8 cellular contexts compared by ENCODE assay signal in genomic region chr20:53657289-53657678, GRCh38.
DNase-seq lines count a peak whose midpoint lies in the region; ATAC-seq and TF ChIP-seq lines count a peak whose summit lies in the region.

No MANE protein-coding gene starts in this region.

- ATAC-seq in stimulated activated memory B cell treated with anti-CD40 and anti-IgM and Interleukin-4, amounts not matched to agents 10 μg/mL and 1 μg/mL and 100 μg/mL, for 72 hours, result peak; percentile 55

- peak overlapping the region; percentile 75 for H3K4me2 ChIP-seq in OCI-LY3 (ENCODE audit: low read length)

- no peak overlapping the region; the same call in 1 of the 2 replicates for H3K4me3 ChIP-seq in OCI-LY3 (ENCODE audit: low read length)

- peak overlapping the region; percentile 93 for H3K27ac Mint-ChIP-seq in activated CD4-positive, alpha-beta T cell treated with anti-CD3 and anti-CD28 coated beads, Interleukin-2, amount 10 ng/mL, durations not matched to agents 24 days and 14 days
- H3K27ac Mint-ChIP-seq in dendritic cell treated with granulocyte-macrophage colony-stimulating factor and Interleukin-4, amounts not matched to agents 40 ng/mL and 50 ng/mL, for 4 days, result peak overlapping the region; percentile 98
- peak overlapping the region; percentile 91 for H3K27ac Mint-ChIP-seq in stimulated activated memory B cell treated with anti-CD40 and anti-IgM and Interleukin-4, amounts not matched to agents 10 μg/mL and 1 μg/mL and 100 μg/mL, for 72 hours

- no peak overlapping the region for H2AFZ ChIP-seq in OCI-LY3 (ENCODE audit: low read depth, low read length)

- no peak for DNase-seq in activated CD4-positive, alpha-beta T cell treated with anti-CD3 and anti-CD28 coated beads, Interleukin-2, amount 10 ng/mL, durations not matched to agents 24 days and 14 days
- DNase-seq in activated CD4-positive, alpha-beta T cell treated with anti-CD3 and anti-CD28 coated beads for 48 hours, result no peak
- DNase-seq in AG20443 (ENCODE audit: low spot score) (no peak), MV-4-11 (lab: John Stamatoyannopoulos, UW) (no peak), NCI-H2029 treated with DMSO at 0.1 percent for 48 hours (lab: John Stamatoyannopoulos, UW) (no peak)

- no peak for TF ChIP-seq CTCF in OCI-LY3 (IDR thresholded peaks at IDR 0.05; ENCODE audit: low read depth, low read length)

- H3K27me3 Mint-ChIP-seq in activated CD4-positive, alpha-beta T cell treated with anti-CD3 and anti-CD28 coated beads, Interleukin-2, amount 10 ng/mL, durations not matched to agents 24 days and 14 days, result no peaks in the 10 kb centered on the region
- no peaks in the 10 kb centered on the region for H3K27me3 Mint-ChIP-seq in dendritic cell treated with granulocyte-macrophage colony-stimulating factor and Interleukin-4, amounts not matched to agents 40 ng/mL and 50 ng/mL, for 4 days
- H3K27me3 Mint-ChIP-seq in stimulated activated memory B cell treated with anti-CD40 and anti-IgM and Interleukin-4, amounts not matched to agents 10 μg/mL and 1 μg/mL and 100 μg/mL, for 72 hours, result no peaks in the 10 kb centered on the region

- H3K4me3 Mint-ChIP-seq in activated CD4-positive, alpha-beta T cell treated with anti-CD3 and anti-CD28 coated beads, Interleukin-2, amount 10 ng/mL, durations not matched to agents 24 days and 14 days, result peak overlapping the region; percentile 73
- peak overlapping the region; percentile 64 for H3K4me3 Mint-ChIP-seq in dendritic cell treated with granulocyte-macrophage colony-stimulating factor and Interleukin-4, amounts not matched to agents 40 ng/mL and 50 ng/mL, for 4 days
- peak overlapping the region; percentile 76 for H3K4me3 Mint-ChIP-seq in stimulated activated memory B cell treated with anti-CD40 and anti-IgM and Interleukin-4, amounts not matched to agents 10 μg/mL and 1 μg/mL and 100 μg/mL, for 72 hours

- no peaks in the 10 kb centered on the region for H3K36me3 ChIP-seq in OCI-LY3 (replicated peaks; ENCODE audit: low read depth, low read length)

- peaks cover 84% of the 10 kb centered on the region for H3K4me1 ChIP-seq in OCI-LY3 (ENCODE audit: low read length)

- H3K27me3 ChIP-seq in OCI-LY3 (ENCODE audit: low read depth, low read length), result no peaks in the 10 kb centered on the region

- H3K79me2 ChIP-seq in OCI-LY3 (ENCODE audit: low read length), result no peaks in the 10 kb centered on the region

- no peaks in the 10 kb centered on the region for H4K20me1 ChIP-seq in OCI-LY3 (ENCODE audit: insufficient read depth, low read length)

- H3K27ac ChIP-seq in OCI-LY3 (ENCODE audit: low read length), result peak overlapping the region; percentile 86

- H3K4me1 Mint-ChIP-seq in activated CD4-positive, alpha-beta T cell treated with anti-CD3 and anti-CD28 coated beads, Interleukin-2, amount 10 ng/mL, durations not matched to agents 24 days and 14 days, result peaks cover 67% of the 10 kb centered on the region
- H3K4me1 Mint-ChIP-seq in dendritic cell treated with granulocyte-macrophage colony-stimulating factor and Interleukin-4, amounts not matched to agents 40 ng/mL and 50 ng/mL, for 4 days (ENCODE audit: low read depth), result peaks cover 62% of the 10 kb centered on the region
- H3K4me1 Mint-ChIP-seq in stimulated activated memory B cell treated with anti-CD40 and anti-IgM and Interleukin-4, amounts not matched to agents 10 μg/mL and 1 μg/mL and 100 μg/mL, for 72 hours, result peaks cover 73% of the 10 kb centered on the region

- H3K9ac ChIP-seq in OCI-LY3 (ENCODE audit: low read length), result peak overlapping the region; percentile 2; the same call in 1 of the 2 replicates

- H3K36me3 Mint-ChIP-seq in activated CD4-positive, alpha-beta T cell treated with anti-CD3 and anti-CD28 coated beads, Interleukin-2, amount 10 ng/mL, durations not matched to agents 24 days and 14 days (ENCODE audit: low read depth), result no peaks in the 10 kb centered on the region
- H3K36me3 Mint-ChIP-seq in dendritic cell treated with granulocyte-macrophage colony-stimulating factor and Interleukin-4, amounts not matched to agents 40 ng/mL and 50 ng/mL, for 4 days (ENCODE audit: low read depth), result no peaks in the 10 kb centered on the region
- H3K36me3 Mint-ChIP-seq in stimulated activated memory B cell treated with anti-CD40 and anti-IgM and Interleukin-4, amounts not matched to agents 10 μg/mL and 1 μg/mL and 100 μg/mL, for 72 hours, result no peaks in the 10 kb centered on the region

- H3K9me3 Mint-ChIP-seq in activated CD4-positive, alpha-beta T cell treated with anti-CD3 and anti-CD28 coated beads, Interleukin-2, amount 10 ng/mL, durations not matched to agents 24 days and 14 days, result no peaks in the 10 kb centered on the region
- H3K9me3 Mint-ChIP-seq in dendritic cell treated with granulocyte-macrophage colony-stimulating factor and Interleukin-4, amounts not matched to agents 40 ng/mL and 50 ng/mL, for 4 days, result no peaks in the 10 kb centered on the region
- no peaks in the 10 kb centered on the region for H3K9me3 Mint-ChIP-seq in stimulated activated memory B cell treated with anti-CD40 and anti-IgM and Interleukin-4, amounts not matched to agents 10 μg/mL and 1 μg/mL and 100 μg/mL, for 72 hours

- H3K9me3 ChIP-seq in OCI-LY3 (ENCODE audit: insufficient read depth, low read length), result no peaks in the 10 kb centered on the region

- intact Hi-C loops in activated CD4-positive, alpha-beta T cell treated with anti-CD3 and anti-CD28 coated beads, Interleukin-2, amount 10 ng/mL, durations not matched to agents 24 days and 14 days (cut with micrococcal nuclease), result loop anchor here (2.0 to 5.0 kb wide), 2 partner anchors 74 to 260 kb away; no protein-coding TSS in a partner anchor
- intact Hi-C loops in dendritic cell treated with granulocyte-macrophage colony-stimulating factor and Interleukin-4, amounts not matched to agents 40 ng/mL and 50 ng/mL, for 4 days (cut with micrococcal nuclease), result loop anchor here (5.0 kb wide), 4 partner anchors 35 to 260 kb away; partner anchors contain the start of gene ZNF217
